In the genomic region with DNA sequence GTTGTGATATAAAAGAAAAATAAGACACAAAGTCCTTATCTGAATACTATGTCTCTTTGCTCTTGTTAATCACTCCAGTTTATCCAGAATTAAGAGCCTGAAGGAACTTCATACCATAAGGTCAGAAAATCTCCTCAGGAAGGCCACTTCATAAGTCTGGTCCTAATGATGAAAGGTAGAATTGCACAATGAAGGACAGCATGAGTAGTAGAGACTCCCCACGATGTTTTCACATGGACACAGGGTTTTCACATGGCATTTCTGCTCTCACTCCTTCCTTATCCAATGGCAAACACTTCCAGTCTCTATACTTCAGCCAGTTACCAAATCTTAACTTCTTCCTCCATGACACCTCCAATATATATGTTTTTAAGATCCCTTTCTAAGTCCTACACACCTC, we compare ENCODE assay signal across 2 cellular contexts.
TF ChIP-seq lines count a peak whose summit lies in the region.

No MANE protein-coding gene starts in this region.

TF ChIP-seq in K562, 482 proteins besides CTCF, POLR2A, EP300 and RAD21:
- TF ChIP-seq NRF1 (conservative IDR thresholded peaks at IDR 0.05 in 1 of 2, IDR thresholded peaks at IDR 0.05 in 1 of 2) (no peak), CEBPB (tag; IDR thresholded peaks at IDR 0.05) (peak; percentile 45; the same call in 1 of the 2 replicates)
TF ChIP-seq in K562: peak in this region for 1.

TF ChIP-seq in HepG2, 621 proteins besides CTCF, POLR2A, EP300 and RAD21:
- TF ChIP-seq CEBPG (CRISPR knock-in tag; IDR thresholded peaks at IDR 0.05) (peak; percentile 39), FOSL1 (CRISPR knock-in tag; IDR thresholded peaks at IDR 0.05; ENCODE audit: borderline replicate concordance) (no peak), CEBPB (IDR thresholded peaks at IDR 0.05; ENCODE audit: borderline replicate concordance, low read depth, low read length) (peak; percentile 70), ZNF577 (CRISPR knock-in tag; IDR thresholded peaks at IDR 0.05; ENCODE audit: borderline replicate concordance, low read depth) (no peak)
- TF ChIP-seq, protein P1, sequence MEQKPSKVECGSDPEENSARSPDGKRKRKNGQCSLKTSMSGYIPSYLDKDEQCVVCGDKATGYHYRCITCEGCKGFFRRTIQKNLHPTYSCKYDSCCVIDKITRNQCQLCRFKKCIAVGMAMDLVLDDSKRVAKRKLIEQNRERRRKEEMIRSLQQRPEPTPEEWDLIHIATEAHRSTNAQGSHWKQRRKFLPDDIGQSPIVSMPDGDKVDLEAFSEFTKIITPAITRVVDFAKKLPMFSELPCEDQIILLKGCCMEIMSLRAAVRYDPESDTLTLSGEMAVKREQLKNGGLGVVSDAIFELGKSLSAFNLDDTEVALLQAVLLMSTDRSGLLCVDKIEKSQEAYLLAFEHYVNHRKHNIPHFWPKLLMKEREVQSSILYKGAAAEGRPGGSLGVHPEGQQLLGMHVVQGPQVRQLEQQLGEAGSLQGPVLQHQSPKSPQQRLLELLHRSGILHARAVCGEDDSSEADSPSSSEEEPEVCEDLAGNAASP (CRISPR knock-in tag; IDR thresholded peaks at IDR 0.05; ENCODE audit: borderline replicate concordance): no peak
